14 cellular contexts compared by ENCODE assay signal in genomic region chr12:53954694-53955035, GRCh38. TPM values are rescaled to one million over a fixed set of nuclear protein-coding genes. Genes with fewer than 3 reads are reported as not detected.
DNase-seq lines count a peak whose midpoint lies in the region; ATAC-seq and TF ChIP-seq lines count a peak whose summit lies in the region.
"Had no signal": no experiment of that assay in that cellular context is flagged by ENCODE, and none has a peak within 500 bp of the region (broad histone marks: within the 10 kb centered on the region; RNA-seq: fewer than 3 reads in every experiment).

Gene HOXC12 (plus strand): TSS chr12:53954903. CDS start chr12:53954930, 27 bp downstream.

- peaks cover 27% of the 10 kb centered on the region for H3K4me1 Mint-ChIP-seq in GM23338
- no peaks in the 10 kb centered on the region for H3K4me1 Mint-ChIP-seq in activated T-helper 1 cell treated with anti-CD3 and anti-CD28 coated beads, Interleukin-12 subunit alpha, Interleukin-12 subunit beta, Interleukin-2, Interleukin-4 antibody, amounts not matched to agents 30 ng/mL and 10 ng/mL and 1 ng/mL, durations not matched to agents 14 hours and 24 hours and 36 hours (ENCODE audit: low read depth)
- peaks cover 12% of the 10 kb centered on the region for H3K4me1 Mint-ChIP-seq in nephron progenitor cell

- H2AFZ ChIP-seq in GM23338 = no peak within 1 kb of the TSS

- H3K9me2 ChIP-seq in GM23338 (ENCODE audit: insufficient read depth) = no peaks in the 10 kb centered on the region

- peaks cover 98% of the 10 kb centered on the region for H3K27me3 Mint-ChIP-seq in GM23338 (ENCODE audit: insufficient read depth, low read depth, poor library complexity)
- peaks cover 87% of the 10 kb centered on the region for H3K27me3 Mint-ChIP-seq in activated T-helper 1 cell treated with anti-CD3 and anti-CD28 coated beads, Interleukin-12 subunit alpha, Interleukin-12 subunit beta, Interleukin-2, Interleukin-4 antibody, amounts not matched to agents 30 ng/mL and 10 ng/mL and 1 ng/mL, durations not matched to agents 14 hours and 24 hours and 36 hours (ENCODE audit: insufficient read depth)
- peaks cover 100% of the 10 kb centered on the region for H3K27me3 Mint-ChIP-seq in nephron progenitor cell (ENCODE audit: low read depth, poor library complexity)

- H3K27ac Mint-ChIP-seq in GM23338 (no peak within 1 kb of the TSS), nephron progenitor cell (no peak within 1 kb of the TSS)
- peak within 1 kb of the TSS; percentile 48 for H3K27ac Mint-ChIP-seq in activated T-helper 1 cell treated with anti-CD3 and anti-CD28 coated beads, Interleukin-12 subunit alpha, Interleukin-12 subunit beta, Interleukin-2, Interleukin-4 antibody, amounts not matched to agents 30 ng/mL and 10 ng/mL and 1 ng/mL, durations not matched to agents 14 hours and 24 hours and 36 hours
- H3K27ac Mint-ChIP-seq: nephron had no signal

- H3K36me3 ChIP-seq in GM23338 (ENCODE audit: insufficient read depth) = no peaks in the 10 kb centered on the region; the same call in 1 of the 2 replicates

- peaks cover 100% of the 10 kb centered on the region for H3K27me3 ChIP-seq in GM23338 (ENCODE audit: insufficient read depth)

- peaks cover 6% of the 10 kb centered on the region for H3K9me3 Mint-ChIP-seq in GM23338
- no peaks in the 10 kb centered on the region for H3K9me3 Mint-ChIP-seq in activated T-helper 1 cell treated with anti-CD3 and anti-CD28 coated beads, Interleukin-12 subunit alpha, Interleukin-12 subunit beta, Interleukin-2, Interleukin-4 antibody, amounts not matched to agents 30 ng/mL and 10 ng/mL and 1 ng/mL, durations not matched to agents 14 hours and 24 hours and 36 hours
- no peaks in the 10 kb centered on the region for H3K9me3 Mint-ChIP-seq in nephron progenitor cell
- H3K9me3 Mint-ChIP-seq: nephron had no signal

- H3K4me3 ChIP-seq in GM23338 = peak within 1 kb of the TSS; percentile 35; the same call in 1 of the 2 replicates

- peaks cover 22% of the 10 kb centered on the region for H3K4me1 ChIP-seq in GM23338 (ENCODE audit: insufficient read depth)

- peak; percentile 42 for DNase-seq in GM23338 (ENCODE audit: low spot score)
- DNase-seq in activated T-helper 1 cell treated with anti-CD3 and anti-CD28 coated beads, Interleukin-12 subunit alpha, Interleukin-12 subunit beta, Interleukin-2, Interleukin-4 antibody, amounts not matched to agents 30 ng/mL and 10 ng/mL and 1 ng/mL, durations not matched to agents 14 hours and 24 hours and 36 hours (ENCODE audit: low spot score) = no peak
- no peak for DNase-seq in nephron progenitor cell
- DNase-seq in nucleus accumbens (lab: John Stamatoyannopoulos, UW) = no peak
- DNase-seq: glutamatergic neuron, left colon, NCI-H1105, OCI-M1, substantia nigra, T-helper 9 cell had no signal

- peak within 1 kb of the TSS; percentile 48 for H3K27ac ChIP-seq in C4-2B
- no peak within 1 kb of the TSS for H3K27ac ChIP-seq in GM23338 (ENCODE audit: low read depth)

- H3K36me3 Mint-ChIP-seq in GM23338 (ENCODE audit: low read depth) (peaks cover 3% of the 10 kb centered on the region; the same call in 1 of the 3 replicates), nephron progenitor cell (ENCODE audit: low read depth) (no peaks in the 10 kb centered on the region)
- no peaks in the 10 kb centered on the region for H3K36me3 Mint-ChIP-seq in activated T-helper 1 cell treated with anti-CD3 and anti-CD28 coated beads, Interleukin-12 subunit alpha, Interleukin-12 subunit beta, Interleukin-2, Interleukin-4 antibody, amounts not matched to agents 30 ng/mL and 10 ng/mL and 1 ng/mL, durations not matched to agents 14 hours and 24 hours and 36 hours (ENCODE audit: low read depth)

- peaks cover 49% of the 10 kb centered on the region for H4K20me1 ChIP-seq in GM23338 (replicated peaks; ENCODE audit: insufficient read depth)

- peak within 1 kb of the TSS; percentile 43 for H3K4me2 ChIP-seq in GM23338

- ATAC-seq in GM23338 (no peak), GM18519 (IDR thresholded peaks at IDR 0.05; ENCODE audit: low FRiP score, unreplicated experiment) (no peak), GM21360 (IDR thresholded peaks at IDR 0.05; ENCODE audit: unreplicated experiment) (no peak)
- ATAC-seq: left colon had no signal

- no peak within 1 kb of the TSS for H3K4me3 Mint-ChIP-seq in GM23338
- no peak within 1 kb of the TSS for H3K4me3 Mint-ChIP-seq in activated T-helper 1 cell treated with anti-CD3 and anti-CD28 coated beads, Interleukin-12 subunit alpha, Interleukin-12 subunit beta, Interleukin-2, Interleukin-4 antibody, amounts not matched to agents 30 ng/mL and 10 ng/mL and 1 ng/mL, durations not matched to agents 14 hours and 24 hours and 36 hours
- H3K4me3 Mint-ChIP-seq in nephron progenitor cell = peak within 1 kb of the TSS; percentile 20
- H3K4me3 Mint-ChIP-seq: nephron had no signal

- TF ChIP-seq CTCF in C4-2B (conservative IDR thresholded peaks at IDR 0.05) (no peak), GM23338 (conservative IDR thresholded peaks at IDR 0.05; ENCODE audit: low read depth in 2 of 2) (no peak), nephron progenitor cell (IDR thresholded peaks at IDR 0.05) (no peak)

- intact Hi-C loops in activated T-helper 1 cell treated with anti-CD3 and anti-CD28 coated beads, Interleukin-12 subunit alpha, Interleukin-12 subunit beta, Interleukin-2, Interleukin-4 antibody, amounts not matched to agents 30 ng/mL and 10 ng/mL and 1 ng/mL, durations not matched to agents 14 hours and 24 hours and 36 hours (cut with micrococcal nuclease) = loop anchor here (5.0 kb wide), 1 partner anchor 98 kb away; the partner anchor contains the start of gene HOXC4

- peaks cover 53% of the 10 kb centered on the region for H3F3A ChIP-seq in GM23338 (replicated peaks; ENCODE audit: low read depth)

- no peaks in the 10 kb centered on the region for H3K79me2 ChIP-seq in GM23338 (replicated peaks; ENCODE audit: insufficient read depth)

TF ChIP-seq in GM23338, 12 proteins besides CTCF, POLR2A, EP300 and RAD21 (continues in another document):
- TF ChIP-seq EZH2phosphoT487 (IDR thresholded peaks at IDR 0.05; ENCODE audit: unreplicated experiment) = no peak
- no peak for TF ChIP-seq ZNF331 (CRISPR knock-in tag; IDR thresholded peaks at IDR 0.05; ENCODE audit: low read depth)
- TF ChIP-seq REST (IDR thresholded peaks at IDR 0.05; ENCODE audit: unreplicated experiment) = no peak
- TF ChIP-seq JUNB (IDR thresholded peaks at IDR 0.05; ENCODE audit: unreplicated experiment) = no peak
- no peak for TF ChIP-seq ETS1 (IDR thresholded peaks at IDR 0.05)
- no peak for TF ChIP-seq POLR2AphosphoS5 (IDR thresholded peaks at IDR 0.05; ENCODE audit: low read depth)
- TF ChIP-seq EZH2 (IDR thresholded peaks at IDR 0.05; ENCODE audit: low read depth, unreplicated experiment) = no peak
- TF ChIP-seq CREB1 (CRISPR knock-in tag; IDR thresholded peaks at IDR 0.05; ENCODE audit: low read depth) = no peak
- TF ChIP-seq NANOG (IDR thresholded peaks at IDR 0.05; ENCODE audit: borderline replicate concordance) = no peak

RNA-seq across cellular contexts. Expression of gene HOXC12, which starts in this region (rescaled TPM):
- not detected in 2 replicates for total RNA-seq in GM23338 (2014; rRNA removed; shearing (Covaris generic))
- not detected in 2 replicates for polyA plus RNA-seq in GM23338 (2016; fragmentation: Nextera tagmentation; extraction: Ambion mirVana)
- not detected in 2 replicates for total RNA-seq in activated T-helper 1 cell treated with anti-CD3 and anti-CD28 coated beads, Interleukin-12 subunit alpha, Interleukin-12 subunit beta, Interleukin-2, Interleukin-4 antibody, amounts not matched to agents 30 ng/mL and 10 ng/mL and 1 ng/mL, durations not matched to agents 14 hours and 24 hours and 36 hours
- total RNA-seq: left colon had no signal

Comparison
In these comparisons a context has a peak if more than half of its experiments do, and no peak if none do; other contexts are left out.
1. Peak in DNase-seq, H3K4me3 ChIP-seq and H3K4me2 ChIP-seq in GM23338; RNA of the gene not detected or under 1 TPM.